17 cellular contexts compared by ENCODE assay signal in genomic region chr14:104576607-104577332, GRCh38. TPM values are rescaled to one million over a fixed set of nuclear protein-coding genes. Genes with fewer than 3 reads are reported as not detected.
A peak's percentile ranks its signal among the peaks of the same experiment; 100 is the strongest.
DNase-seq lines count a peak whose midpoint lies in the region; ATAC-seq and TF ChIP-seq lines count a peak whose summit lies in the region.
"Had no signal": no experiment of that assay in that cellular context is flagged by ENCODE, and none has a peak within 500 bp of the region (broad histone marks: within the 10 kb centered on the region; RNA-seq: fewer than 3 reads in every experiment).

No MANE protein-coding gene starts in this region.

- H2BK12ac ChIP-seq in neuronal stem cell (ENCODE audit: low read length), result peak overlapping the region; percentile 42

- H3K4me3 Mint-ChIP-seq in GM23338, result no peak overlapping the region
- H3K4me3 Mint-ChIP-seq: T-helper 1 cell treated with Interleukin-12 subunit alpha and Interleukin-12 subunit beta and Interleukin-4 antibody, amounts not matched to agents 30 μg/mL and 1 μg/mL, for 36 hours had no signal

- peak overlapping the region; percentile 42 for H2BK120ac ChIP-seq in neuronal stem cell (ENCODE audit: low read depth, low read length)

- no peaks in the 10 kb centered on the region for H3K27me3 ChIP-seq in GM23338 (ENCODE audit: insufficient read depth)
- H3K27me3 ChIP-seq in neuronal stem cell (ENCODE audit: control insufficient read depth in 3 of 3, insufficient read depth in 3 of 3, low read depth in 1 of 3, low read length in 3 of 3), result peaks cover 0 to 62% (median 0%) of the 10 kb centered on the region in 3 experiments
- H3K27me3 ChIP-seq: ovary had no signal

- no peaks in the 10 kb centered on the region for H3F3A ChIP-seq in GM23338 (replicated peaks; ENCODE audit: low read depth)

- no peaks in the 10 kb centered on the region for H3K9me3 Mint-ChIP-seq in GM23338
- H3K9me3 Mint-ChIP-seq: T-helper 1 cell treated with Interleukin-12 subunit alpha and Interleukin-12 subunit beta and Interleukin-4 antibody, amounts not matched to agents 30 μg/mL and 1 μg/mL, for 36 hours had no signal

- ATAC-seq in GM23338 (peak; percentile 14; the same call in 2 of the 3 replicates), HG02981 (IDR thresholded peaks at IDR 0.05; ENCODE audit: unreplicated experiment) (no peak), HG03095 (IDR thresholded peaks at IDR 0.05; ENCODE audit: unreplicated experiment) (no peak), GM21515 (IDR thresholded peaks at IDR 0.05; ENCODE audit: unreplicated experiment) (no peak)

- DNase-seq in GM23338 (ENCODE audit: low spot score) (no peak), SW480 (ENCODE audit: low spot score) (peak; percentile 51), glomerular visceral epithelial cell (ENCODE audit: extremely low spot score) (peak; percentile 14), neuronal stem cell (ENCODE audit: low spot score) (no peak), head of caudate nucleus (no peak)
- DNase-seq: DMS153; kidney; NCI-H1048; NCI-H2171; ovary; stimulated activated CD4-positive, alpha-beta T cell treated with anti-CD3 and anti-CD28 coated beads, Interleukin-4, amount 100 ng/mL, for 4 hours had no signal

- intact Hi-C loops in head of caudate nucleus (cut with DNase I), result no loop called here

- H3K4me2 ChIP-seq in GM23338, result no peak overlapping the region
- H3K4me2 ChIP-seq in neuronal stem cell (ENCODE audit: insufficient read depth, low read length, poor library complexity, severe bottlenecking), result no peak overlapping the region

- H3K27ac ChIP-seq in GM23338 (ENCODE audit: low read depth) (no peak overlapping the region), neuronal stem cell (replicated peaks; ENCODE audit: low read length) (no peak overlapping the region)
- H3K27ac ChIP-seq: ovary had no signal

- H3K9me2 ChIP-seq in GM23338 (ENCODE audit: insufficient read depth), result no peaks in the 10 kb centered on the region

- peaks cover 2% of the 10 kb centered on the region; the same call in 2 of the 3 replicates for H3K4me1 Mint-ChIP-seq in GM23338

- H3K79me1 ChIP-seq in neuronal stem cell (ENCODE audit: low read depth, low read length), result peaks cover 4% of the 10 kb centered on the region

- H3K4ac ChIP-seq in neuronal stem cell (ENCODE audit: low read length), result no peak overlapping the region

- H3K23ac ChIP-seq in neuronal stem cell (ENCODE audit: low read depth, low read length, poor library complexity), result peak overlapping the region; percentile 25

- H2BK5ac ChIP-seq in neuronal stem cell (ENCODE audit: low read length), result peak overlapping the region; percentile 83

- H2AK5ac ChIP-seq in neuronal stem cell (ENCODE audit: low read depth, low read length), result peak overlapping the region; percentile 86

- H3K9ac ChIP-seq in neuronal stem cell (ENCODE audit: low read depth, low read length, poor library complexity), result peak overlapping the region; percentile 34

- peak overlapping the region; percentile 91 for H3K18ac ChIP-seq in neuronal stem cell (ENCODE audit: low read length)

- no peak overlapping the region for H4K8ac ChIP-seq in neuronal stem cell (ENCODE audit: low read depth, low read length)

- no peak for TF ChIP-seq CTCF in GM23338 (conservative IDR thresholded peaks at IDR 0.05; ENCODE audit: low read depth in 2 of 2)

- H3K27me3 Mint-ChIP-seq in GM23338 (ENCODE audit: insufficient read depth, low read depth, poor library complexity), result peaks cover 2% of the 10 kb centered on the region

- peak overlapping the region; percentile 79 for H3K14ac ChIP-seq in neuronal stem cell (ENCODE audit: low read length)

- H3K9me3 ChIP-seq in neuronal stem cell (replicated peaks in 1 of 2; ENCODE audit: control insufficient read depth in 2 of 2, insufficient read depth in 1 of 2, low read depth in 1 of 2, low read length in 2 of 2), result no peaks in the 10 kb centered on the region
- H3K9me3 ChIP-seq: ovary had no signal

- no peak overlapping the region for H2AFZ ChIP-seq in GM23338
- H2AFZ ChIP-seq in neuronal stem cell (ENCODE audit: low read length), result no peak overlapping the region

- no peaks in the 10 kb centered on the region for H3K79me2 ChIP-seq in GM23338 (replicated peaks; ENCODE audit: insufficient read depth)

- H3K27ac Mint-ChIP-seq in GM23338, result no peak overlapping the region
- H3K27ac Mint-ChIP-seq: T-helper 1 cell treated with Interleukin-12 subunit alpha and Interleukin-12 subunit beta and Interleukin-4 antibody, amounts not matched to agents 30 μg/mL and 1 μg/mL, for 36 hours had no signal

- no CpG with 5 or more reads among the region's 18 CpGs for WGBS in neuronal stem cell (ENCODE audit: extremely low coverage in 2 of 2, insufficient read length in 2 of 2, insufficient replicate concordance in 1 of 2), 2 donors

- H3K4me1 ChIP-seq in GM23338 (ENCODE audit: insufficient read depth) (no peaks in the 10 kb centered on the region), neuronal stem cell (ENCODE audit: control insufficient read depth in 2 of 2, insufficient read depth in 1 of 2, low read depth in 1 of 2, low read length in 2 of 2) (peaks cover 0 to 17% of the 10 kb centered on the region in 2 donors)

- H3K4me3 ChIP-seq in GM23338 (no peak overlapping the region), neuronal stem cell (ENCODE audit: low read length in 2 of 2) (no peak overlapping the region)
- H3K4me3 ChIP-seq: ovary had no signal

- H4K20me1 ChIP-seq in GM23338 (replicated peaks; ENCODE audit: insufficient read depth), result no peaks in the 10 kb centered on the region

- peak overlapping the region; percentile 96 for H2BK15ac ChIP-seq in neuronal stem cell (ENCODE audit: low read length)

- H3K36me3 ChIP-seq in GM23338 (ENCODE audit: insufficient read depth) (no peaks in the 10 kb centered on the region), neuronal stem cell (replicated peaks in 1 of 2; ENCODE audit: control insufficient read depth in 2 of 2, insufficient read depth in 2 of 2, low read length in 2 of 2) (no peaks in the 10 kb centered on the region)
- H3K36me3 ChIP-seq: ovary had no signal

- no peak overlapping the region for H4K91ac ChIP-seq in neuronal stem cell (ENCODE audit: low read depth, low read length, poor library complexity)

- H3K36me3 Mint-ChIP-seq in GM23338 (ENCODE audit: low read depth), result no peaks in the 10 kb centered on the region

TF ChIP-seq in GM23338, 12 proteins besides CTCF, POLR2A, EP300 and RAD21:
- TF ChIP-seq REST (IDR thresholded peaks at IDR 0.05; ENCODE audit: unreplicated experiment), result no peak
- TF ChIP-seq ETS1 (IDR thresholded peaks at IDR 0.05), result no peak
- no peak for TF ChIP-seq STAT1 (IDR thresholded peaks at IDR 0.05; ENCODE audit: unreplicated experiment)
- TF ChIP-seq ZNF114 (CRISPR knock-in tag; IDR thresholded peaks at IDR 0.05), result no peak

RNA-seq across cellular contexts. Expression of gene C14orf180, which starts 2.8 kb away (rescaled TPM):
- total RNA-seq in GM23338 (2014; rRNA removed; shearing (Covaris generic)), result not detected in 2 replicates
- not detected in 2 replicates for polyA plus RNA-seq in GM23338 (2016; fragmentation: Nextera tagmentation; extraction: Ambion mirVana)
- polyA plus RNA-seq in neuronal stem cell (2013, experiment 1 of 2), result not detected
- polyA plus RNA-seq in neuronal stem cell (2013, experiment 2 of 2), result not detected
- total RNA-seq: glomerular endothelial cell had no signal
- polyA plus RNA-seq: BJ had no signal

RNA-seq across cellular contexts. Expression of gene TMEM179, which starts 27.8 kb away (rescaled TPM):
- total RNA-seq in GM23338 (2014; rRNA removed; shearing (Covaris generic)), result 4.8 and 5.0 TPM in 2 replicates
- 1.0 and 2.2 TPM in 2 replicates for polyA plus RNA-seq in GM23338 (2016; fragmentation: Nextera tagmentation; extraction: Ambion mirVana)
- polyA plus RNA-seq in neuronal stem cell (2013, experiment 1 of 2), result 3.0 TPM
- 2.8 TPM for polyA plus RNA-seq in neuronal stem cell (2013, experiment 2 of 2)

Comparison
In these comparisons a context has a peak if more than half of its experiments do, and no peak if none do; other contexts are left out.
1. DNase-seq: peak in SW480 (single experiment) and glomerular visceral epithelial cell (single experiment); none in GM23338 (single experiment), neuronal stem cell (single experiment) and head of caudate nucleus (0 of 42).